In genomic region chr11:96329419-96329818, GRCh38 we compare ENCODE assay signal across 13 cellular contexts. TPM values are rescaled to one million over a fixed set of nuclear protein-coding genes. Genes with fewer than 3 reads are reported as not detected.
A peak's percentile ranks its signal among the peaks of the same experiment; 100 is the strongest.
DNase-seq lines count a peak whose midpoint lies in the region; ATAC-seq, FAIRE-seq and TF ChIP-seq lines count a peak whose summit lies in the region.
"Had no signal": no experiment of that assay in that cellular context is flagged by ENCODE, and none has a peak within 500 bp of the region (broad histone marks: within the 10 kb centered on the region; RNA-seq: fewer than 3 reads in every experiment).

No MANE protein-coding gene starts in this region.

- ATAC-seq in mucosa of descending colon (peak; percentile 51), esophagus mucosa (no peak)
- ATAC-seq: body of pancreas had no signal

- H3K4me3 ChIP-seq in A673 (ENCODE audit: low read depth, low read length, poor library complexity, severe bottlenecking) (no peak overlapping the region), HEK293 (ENCODE audit: low read depth, low read length) (no peak overlapping the region), mucosa of descending colon (no peak overlapping the region), neuronal stem cell (ENCODE audit: low read length in 2 of 2) (no peak overlapping the region)
- H3K4me3 ChIP-seq: BLaER1 treated with 17β-estradiol and CSF1 and Interleukin-3, amounts not matched to agents 10 nM and 100 nM; body of pancreas; SK-N-MC had no signal

- H4K91ac ChIP-seq in neuronal stem cell (ENCODE audit: low read depth, low read length, poor library complexity) = no peak overlapping the region

- H3K4me1 Mint-ChIP-seq in activated T-helper 1 cell treated with anti-CD3 and anti-CD28 coated beads, Interleukin-12 subunit alpha, Interleukin-12 subunit beta, Interleukin-2, Interleukin-4 antibody, amounts not matched to agents 30 ng/mL and 10 ng/mL and 1 ng/mL, durations not matched to agents 14 hours and 24 hours and 36 hours (ENCODE audit: low read depth) = peaks cover 63% of the 10 kb centered on the region

- no peaks in the 10 kb centered on the region for H3K27me3 ChIP-seq in A673 (replicated peaks; ENCODE audit: insufficient read depth, low read depth, low read length, poor library complexity)
- H3K27me3 ChIP-seq in neuronal stem cell (ENCODE audit: control insufficient read depth in 3 of 3, insufficient read depth in 3 of 3, low read depth in 1 of 3, low read length in 3 of 3) = no peaks in the 10 kb centered on the region
- H3K27me3 ChIP-seq: BLaER1 treated with 17β-estradiol and CSF1 and Interleukin-3, amounts not matched to agents 10 nM and 100 nM; body of pancreas had no signal

- no peak for FAIRE-seq in D721Med (lab: Jason Lieb, UNC)
- FAIRE-seq: small intestine had no signal

- H3K18ac ChIP-seq in neuronal stem cell (ENCODE audit: low read length) = no peak overlapping the region

- no peaks in the 10 kb centered on the region for H3K36me3 ChIP-seq in A673 (ENCODE audit: insufficient read depth, low read length, poor library complexity, severe bottlenecking)
- no peaks in the 10 kb centered on the region for H3K36me3 ChIP-seq in HEK293 (ENCODE audit: control insufficient read depth in 2 of 2, insufficient read depth in 1 of 2, low read length in 2 of 2)
- H3K36me3 ChIP-seq in mucosa of descending colon (ENCODE audit: low read depth) = no peaks in the 10 kb centered on the region
- peaks cover 0 to 2% of the 10 kb centered on the region in 2 donors for H3K36me3 ChIP-seq in neuronal stem cell (replicated peaks in 1 of 2; ENCODE audit: control insufficient read depth in 2 of 2, insufficient read depth in 2 of 2, low read length in 2 of 2)

- TF ChIP-seq CTCF in A673 (conservative IDR thresholded peaks at IDR 0.05; ENCODE audit: low read depth, low read length) (no peak), HEK293 (tag by site-specific recombination; IDR thresholded peaks at IDR 0.05) (no peak), mucosa of descending colon (IDR thresholded peaks at IDR 0.05) (no peak), D721Med (IDR thresholded peaks at IDR 0.05; ENCODE audit: insufficient read depth, missing control alignments) (no peak)

- no peak overlapping the region for H2BK120ac ChIP-seq in neuronal stem cell (ENCODE audit: low read depth, low read length)

- H3K4ac ChIP-seq in neuronal stem cell (ENCODE audit: low read length) = no peak overlapping the region

- no peak overlapping the region for H4K8ac ChIP-seq in neuronal stem cell (ENCODE audit: low read depth, low read length)

- DNase-seq in A673 (ENCODE audit: low spot score) (no peak), mucosa of descending colon (no peak), NCI-H2227 treated with DMSO at 0.1 percent for 48 hours (lab: John Stamatoyannopoulos, UW) (no peak), D721Med (ENCODE audit: insufficient read length, low spot score) (no peak), neuronal stem cell (ENCODE audit: low spot score) (no peak)
- DNase-seq in activated T-helper 1 cell treated with anti-CD3 and anti-CD28 coated beads, Interleukin-12 subunit alpha, Interleukin-12 subunit beta, Interleukin-2, Interleukin-4 antibody, amounts not matched to agents 30 ng/mL and 10 ng/mL and 1 ng/mL, durations not matched to agents 14 hours and 24 hours and 36 hours (ENCODE audit: low spot score) = no peak
- DNase-seq: body of pancreas, NCI-H524 treated with DMSO at 0.1 percent for 48 hours, small intestine had no signal

- H3K36me3 Mint-ChIP-seq in activated T-helper 1 cell treated with anti-CD3 and anti-CD28 coated beads, Interleukin-12 subunit alpha, Interleukin-12 subunit beta, Interleukin-2, Interleukin-4 antibody, amounts not matched to agents 30 ng/mL and 10 ng/mL and 1 ng/mL, durations not matched to agents 14 hours and 24 hours and 36 hours (ENCODE audit: low read depth) = peaks cover 27% of the 10 kb centered on the region

- H3K4me3 Mint-ChIP-seq in activated T-helper 1 cell treated with anti-CD3 and anti-CD28 coated beads, Interleukin-12 subunit alpha, Interleukin-12 subunit beta, Interleukin-2, Interleukin-4 antibody, amounts not matched to agents 30 ng/mL and 10 ng/mL and 1 ng/mL, durations not matched to agents 14 hours and 24 hours and 36 hours = peak overlapping the region; percentile 11

- H3K4me2 ChIP-seq in neuronal stem cell (ENCODE audit: insufficient read depth, low read length, poor library complexity, severe bottlenecking) = no peak overlapping the region

- H3K27ac Mint-ChIP-seq in activated T-helper 1 cell treated with anti-CD3 and anti-CD28 coated beads, Interleukin-12 subunit alpha, Interleukin-12 subunit beta, Interleukin-2, Interleukin-4 antibody, amounts not matched to agents 30 ng/mL and 10 ng/mL and 1 ng/mL, durations not matched to agents 14 hours and 24 hours and 36 hours = peak overlapping the region; percentile 47

- H3K79me1 ChIP-seq in neuronal stem cell (ENCODE audit: low read depth, low read length) = no peaks in the 10 kb centered on the region

- H3K14ac ChIP-seq in neuronal stem cell (ENCODE audit: low read length) = no peak overlapping the region

- H2BK12ac ChIP-seq in neuronal stem cell (ENCODE audit: low read length) = no peak overlapping the region

- no peak overlapping the region for H3K23ac ChIP-seq in neuronal stem cell (ENCODE audit: low read depth, low read length, poor library complexity)

- H3K9me3 ChIP-seq in A673 (ENCODE audit: low read depth, low read length, poor library complexity, severe bottlenecking) (no peaks in the 10 kb centered on the region), HEK293 (ENCODE audit: control insufficient read depth, insufficient read depth, low read depth, low read length) (no peaks in the 10 kb centered on the region), mucosa of descending colon (no peaks in the 10 kb centered on the region), neuronal stem cell (replicated peaks in 1 of 2; ENCODE audit: control insufficient read depth in 2 of 2, insufficient read depth in 1 of 2, low read depth in 1 of 2, low read length in 2 of 2) (peaks cover 0 to 4% of the 10 kb centered on the region in 2 donors)
- H3K9me3 ChIP-seq: body of pancreas had no signal

- intact Hi-C loops in A673 (cut with micrococcal nuclease; ENCODE audit: unreplicated experiment) = no loop called here
- intact Hi-C loops in activated T-helper 1 cell treated with anti-CD3 and anti-CD28 coated beads, Interleukin-12 subunit alpha, Interleukin-12 subunit beta, Interleukin-2, Interleukin-4 antibody, amounts not matched to agents 30 ng/mL and 10 ng/mL and 1 ng/mL, durations not matched to agents 14 hours and 24 hours and 36 hours (cut with micrococcal nuclease) = loop anchor here (1.0 to 2.0 kb wide), 2 partner anchors 10 to 23 kb away; no protein-coding TSS in a partner anchor
- intact Hi-C loops in mucosa of descending colon (cut with DNase I, micrococcal nuclease) = no loop called here

- no peaks in the 10 kb centered on the region for H3K9me3 Mint-ChIP-seq in activated T-helper 1 cell treated with anti-CD3 and anti-CD28 coated beads, Interleukin-12 subunit alpha, Interleukin-12 subunit beta, Interleukin-2, Interleukin-4 antibody, amounts not matched to agents 30 ng/mL and 10 ng/mL and 1 ng/mL, durations not matched to agents 14 hours and 24 hours and 36 hours

- H3K4me1 ChIP-seq in A673 (ENCODE audit: insufficient read depth, low read length, poor library complexity, severe bottlenecking) = peaks cover 63% of the 10 kb centered on the region
- H3K4me1 ChIP-seq in HEK293 (ENCODE audit: control insufficient read depth, insufficient read depth, low read length) = peaks cover 12% of the 10 kb centered on the region
- H3K4me1 ChIP-seq in mucosa of descending colon (ENCODE audit: low read depth) = peaks cover 18% of the 10 kb centered on the region
- H3K4me1 ChIP-seq in neuronal stem cell (ENCODE audit: control insufficient read depth in 2 of 2, insufficient read depth in 1 of 2, low read depth in 1 of 2, low read length in 2 of 2) = peaks cover 9 to 32% of the 10 kb centered on the region in 2 donors

- H3K27me3 Mint-ChIP-seq in activated T-helper 1 cell treated with anti-CD3 and anti-CD28 coated beads, Interleukin-12 subunit alpha, Interleukin-12 subunit beta, Interleukin-2, Interleukin-4 antibody, amounts not matched to agents 30 ng/mL and 10 ng/mL and 1 ng/mL, durations not matched to agents 14 hours and 24 hours and 36 hours (ENCODE audit: insufficient read depth) = no peaks in the 10 kb centered on the region

- no peak overlapping the region for H2AK5ac ChIP-seq in neuronal stem cell (ENCODE audit: low read depth, low read length)

- no peak overlapping the region for H2BK5ac ChIP-seq in neuronal stem cell (ENCODE audit: low read length)

- WGBS in neuronal stem cell (ENCODE audit: extremely low coverage in 2 of 2, insufficient read length in 2 of 2, insufficient replicate concordance in 1 of 2), 2 donors = no CpG with 5 or more reads among the region's 1 CpG

- no peak overlapping the region for H2AFZ ChIP-seq in neuronal stem cell (ENCODE audit: low read length)

- H2BK15ac ChIP-seq in neuronal stem cell (ENCODE audit: low read length) = no peak overlapping the region

- no peak overlapping the region for H3K9ac ChIP-seq in neuronal stem cell (ENCODE audit: low read depth, low read length, poor library complexity)
- H3K9ac ChIP-seq: BLaER1 treated with 17β-estradiol and CSF1 and Interleukin-3, amounts not matched to agents 10 nM and 100 nM had no signal

- CTCF ChIA-PET in A673 (lab: Charles Lee) (interaction anchor here (1.7 kb wide), 1 partner anchor 13 kb away, joined by 3 read pairs; the partner anchor contains the start of gene MAML2), HEK293 (lab: Yijun Ruan, JAX) (no interaction called here)

- no TSS peak for BruUV-seq in A673 (replicated peaks; lab: Mats Ljungman, UMichigan)

- H3K27ac ChIP-seq in A673 (ENCODE audit: low read depth, low read length, poor library complexity, severe bottlenecking) (peak overlapping the region; percentile 8), HEK293 (ENCODE audit: extremely low read depth, low read depth, low read length) (peak overlapping the region; percentile 61; the same call in 1 of the 2 replicates), neuronal stem cell (replicated peaks; ENCODE audit: low read length) (no peak overlapping the region)
- H3K27ac ChIP-seq: BLaER1 treated with 17β-estradiol and CSF1 and Interleukin-3, amounts not matched to agents 10 nM and 100 nM; body of pancreas; SK-N-MC had no signal

- POLR2A ChIA-PET in A673 (lab: Charles Lee; ENCODE audit: low non-redundant PET) (no interaction called here), HEK293 (lab: Yijun Ruan, JAX) (no interaction called here)

RNA-seq across cellular contexts. Expression of gene MAML2, which starts 13.6 kb away (rescaled TPM):
- total RNA-seq in A673 (2021) = 6.4 and 7.9 TPM in 2 replicates
- total RNA-seq in activated T-helper 1 cell treated with anti-CD3 and anti-CD28 coated beads, Interleukin-12 subunit alpha, Interleukin-12 subunit beta, Interleukin-2, Interleukin-4 antibody, amounts not matched to agents 30 ng/mL and 10 ng/mL and 1 ng/mL, durations not matched to agents 14 hours and 24 hours and 36 hours = 10.0 and 10.1 TPM in 2 replicates
- 10 to 100 TPM; 15.2 to 26.4 (median 15.8) TPM for total RNA-seq in mucosa of descending colon
- total RNA-seq in esophagus mucosa = 4.5 TPM
- 2.0 TPM for polyA plus RNA-seq in neuronal stem cell (2013, experiment 1 of 2)
- 2.2 TPM for polyA plus RNA-seq in neuronal stem cell (2013, experiment 2 of 2)
